In the genomic region with DNA sequence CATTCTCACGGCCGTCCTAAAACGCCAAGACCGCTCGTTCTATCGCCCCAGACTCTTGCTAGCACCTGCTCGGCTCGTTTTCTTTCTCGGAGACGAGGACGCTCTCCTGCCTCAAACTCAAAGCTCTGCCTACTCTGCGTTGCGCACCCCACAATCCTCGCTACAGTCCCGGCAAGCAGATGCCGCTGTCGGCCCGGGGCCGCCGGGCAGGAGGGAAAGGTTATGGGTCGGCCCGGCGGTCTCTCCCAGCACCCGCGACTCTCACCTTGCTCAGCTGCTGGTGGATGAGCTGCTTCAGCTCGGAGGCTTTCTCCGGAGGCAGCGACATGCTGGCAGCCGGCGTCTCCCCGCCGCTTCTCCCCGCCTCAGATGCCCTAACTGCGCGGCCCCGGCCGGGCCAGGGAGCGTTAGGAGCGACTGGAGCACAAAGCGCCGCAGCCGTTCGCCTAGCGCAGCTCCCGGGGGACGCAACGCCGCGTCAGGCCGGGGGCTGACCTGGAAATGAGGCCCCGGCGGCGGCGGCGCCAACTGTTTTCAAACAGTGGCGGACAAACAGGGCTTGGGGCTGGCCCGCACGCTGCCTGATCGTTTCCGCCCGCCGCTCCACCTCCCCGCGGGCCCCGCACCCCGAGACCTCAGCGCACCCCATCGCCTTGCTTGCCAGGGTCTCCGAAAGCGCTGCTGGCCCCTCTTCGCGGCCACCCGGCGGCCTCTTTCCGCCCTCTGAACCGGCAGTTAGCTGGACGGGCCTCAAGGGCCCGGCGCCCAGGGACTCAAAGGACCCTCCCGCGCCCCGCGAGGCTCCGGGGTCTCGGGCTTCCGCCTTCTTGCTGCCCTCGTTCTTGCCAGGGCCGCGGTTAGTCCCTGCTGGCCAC, we compare ENCODE assay signal across 1 cellular context.
A peak's percentile ranks its signal among the peaks of the same experiment; 100 is the strongest.
TF ChIP-seq lines count a peak whose summit lies in the region.

Gene CEP76 (minus strand): TSS at position 503 of the 875 bp plus-strand sequence. CDS start 175 bp downstream, at position 328.
Gene PSMG2 (plus strand): TSS at position 822 of the 875 bp plus-strand sequence. CDS start 66 bp downstream, outside the sequence.

TF ChIP-seq in HepG2, 621 proteins besides CTCF, POLR2A, EP300 and RAD21 (continued from another document):
- peak; percentile 28; the same call in 1 of the 2 replicates for TF ChIP-seq ZNF777 (CRISPR knock-in tag; IDR thresholded peaks at IDR 0.05)
- peak; percentile 86; the same call in 1 of the 2 replicates for TF ChIP-seq SIN3A (IDR thresholded peaks at IDR 0.05; ENCODE audit: borderline replicate concordance, low read depth, low read length)
- no peak for TF ChIP-seq XBP1 (CRISPR knock-in tag; IDR thresholded peaks at IDR 0.05)
- peak; percentile 54; the same call in 1 of the 2 replicates for TF ChIP-seq NFKB2 (CRISPR knock-in tag; IDR thresholded peaks at IDR 0.05; ENCODE audit: borderline replicate concordance)
- TF ChIP-seq, protein P1, sequence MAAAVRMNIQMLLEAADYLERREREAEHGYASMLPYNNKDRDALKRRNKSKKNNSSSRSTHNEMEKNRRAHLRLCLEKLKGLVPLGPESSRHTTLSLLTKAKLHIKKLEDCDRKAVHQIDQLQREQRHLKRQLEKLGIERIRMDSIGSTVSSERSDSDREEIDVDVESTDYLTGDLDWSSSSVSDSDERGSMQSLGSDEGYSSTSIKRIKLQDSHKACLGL (CRISPR knock-in tag; IDR thresholded peaks at IDR 0.05): peak; percentile 69; the same call in 1 of the 2 replicates
- peak; percentile 28; the same call in 1 of the 2 replicates for TF ChIP-seq HCFC1 (IDR thresholded peaks at IDR 0.05; ENCODE audit: low read depth, low read length)
- no peak; the same call in 1 of the 2 replicates for TF ChIP-seq CREB3 (CRISPR knock-in tag; IDR thresholded peaks at IDR 0.05)
- peak; percentile 49; the same call in 1 of the 2 replicates for TF ChIP-seq ZBTB42 (CRISPR knock-in tag; IDR thresholded peaks at IDR 0.05)
- TF ChIP-seq PRDM15 (CRISPR knock-in tag; IDR thresholded peaks at IDR 0.05): no peak
- TF ChIP-seq HNRNPK (IDR thresholded peaks at IDR 0.05; ENCODE audit: low read depth, low read length, poor library complexity, severe bottlenecking): no peak
TF ChIP-seq in HepG2: peak in this region for 259.
